In the genomic region with DNA sequence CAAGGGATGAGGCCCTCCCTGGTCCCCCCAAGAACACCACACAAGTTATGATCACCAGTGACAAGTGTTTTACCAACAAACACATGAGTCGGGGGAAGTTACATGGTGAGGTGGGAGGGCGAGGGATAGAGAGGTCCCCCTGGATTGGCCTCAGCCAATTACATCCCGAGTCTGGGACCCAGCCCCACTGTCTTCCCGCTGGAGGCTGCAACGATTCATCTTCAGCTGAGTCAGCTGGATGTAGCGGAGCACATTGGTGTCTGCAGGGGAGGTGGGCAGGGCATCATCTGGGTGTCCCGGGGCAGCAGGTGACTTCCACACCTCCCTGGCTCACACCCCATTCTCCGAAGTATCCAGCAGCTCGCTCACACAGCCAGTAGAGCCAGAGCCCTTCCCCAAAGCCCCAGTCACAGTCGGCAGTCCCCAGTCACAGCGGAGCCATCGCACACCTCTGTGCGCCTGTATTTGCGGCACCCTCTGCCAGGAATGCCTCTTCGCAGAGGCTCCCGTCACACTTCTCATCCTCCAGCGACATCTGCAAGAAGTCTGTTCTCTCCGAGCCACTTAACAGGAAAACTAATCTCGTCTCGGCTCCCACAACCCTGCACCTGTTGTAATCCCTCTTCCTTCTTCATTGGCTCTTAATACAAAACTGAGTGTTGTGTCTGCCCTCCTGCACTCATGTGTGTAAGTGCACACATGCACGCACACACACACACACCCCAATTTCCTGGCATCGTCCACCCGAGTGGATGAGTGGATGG, we compare ENCODE assay signal across 2 cellular contexts.
TF ChIP-seq lines count a peak whose summit lies in the region.

No MANE protein-coding gene starts in this region.

TF ChIP-seq in HEK293, 187 proteins besides CTCF, POLR2A, EP300 and RAD21 (continued from another document and continues in another):
- TF ChIP-seq, protein P1, sequence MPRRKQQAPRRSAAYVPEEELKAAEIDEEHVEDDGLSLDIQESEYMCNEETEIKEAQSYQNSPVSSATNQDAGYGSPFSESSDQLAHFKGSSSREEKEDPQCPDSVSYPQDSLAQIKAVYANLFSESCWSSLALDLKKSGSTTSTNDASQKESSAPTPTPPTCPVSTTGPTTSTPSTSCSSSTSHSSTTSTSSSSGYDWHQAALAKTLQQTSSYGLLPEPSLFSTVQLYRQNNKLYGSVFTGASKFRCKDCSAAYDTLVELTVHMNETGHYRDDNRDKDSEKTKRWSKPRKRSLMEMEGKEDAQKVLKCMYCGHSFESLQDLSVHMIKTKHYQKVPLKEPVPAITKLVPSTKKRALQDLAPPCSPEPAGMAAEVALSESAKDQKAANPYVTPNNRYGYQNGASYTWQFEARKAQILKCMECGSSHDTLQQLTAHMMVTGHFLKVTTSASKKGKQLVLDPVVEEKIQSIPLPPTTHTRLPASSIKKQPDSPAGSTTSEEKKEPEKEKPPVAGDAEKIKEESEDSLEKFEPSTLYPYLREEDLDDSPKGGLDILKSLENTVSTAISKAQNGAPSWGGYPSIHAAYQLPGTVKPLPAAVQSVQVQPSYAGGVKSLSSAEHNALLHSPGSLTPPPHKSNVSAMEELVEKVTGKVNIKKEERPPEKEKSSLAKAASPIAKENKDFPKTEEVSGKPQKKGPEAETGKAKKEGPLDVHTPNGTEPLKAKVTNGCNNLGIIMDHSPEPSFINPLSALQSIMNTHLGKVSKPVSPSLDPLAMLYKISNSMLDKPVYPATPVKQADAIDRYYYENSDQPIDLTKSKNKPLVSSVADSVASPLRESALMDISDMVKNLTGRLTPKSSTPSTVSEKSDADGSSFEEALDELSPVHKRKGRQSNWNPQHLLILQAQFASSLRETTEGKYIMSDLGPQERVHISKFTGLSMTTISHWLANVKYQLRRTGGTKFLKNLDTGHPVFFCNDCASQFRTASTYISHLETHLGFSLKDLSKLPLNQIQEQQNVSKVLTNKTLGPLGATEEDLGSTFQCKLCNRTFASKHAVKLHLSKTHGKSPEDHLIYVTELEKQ (tag by site-specific recombination; IDR thresholded peaks at IDR 0.05; ENCODE audit: borderline replicate concordance): no peak
- TF ChIP-seq ZNF239 (tag by site-specific recombination; IDR thresholded peaks at IDR 0.05) (no peak), ZNF155 (tag by site-specific recombination; IDR thresholded peaks at IDR 0.05) (no peak), ZNF600 (tag by site-specific recombination; IDR thresholded peaks at IDR 0.05) (0 out of 2 replicates have a peak, but pooled peaks have one; percentile 39), SCRT1 (tag by site-specific recombination; IDR thresholded peaks at IDR 0.05; ENCODE audit: borderline replicate concordance) (peak; percentile 42), SP3 (tag by site-specific recombination; IDR thresholded peaks at IDR 0.05) (no peak), ZNF791 (tag by site-specific recombination; IDR thresholded peaks at IDR 0.05) (no peak), ZFP41 (tag by site-specific recombination; IDR thresholded peaks at IDR 0.05; ENCODE audit: borderline replicate concordance) (no peak), ZNF624 (tag by site-specific recombination; IDR thresholded peaks at IDR 0.05) (no peak), ZFP3 (tag by site-specific recombination; IDR thresholded peaks at IDR 0.05; ENCODE audit: low read depth) (no peak)
- TF ChIP-seq, protein P2, sequence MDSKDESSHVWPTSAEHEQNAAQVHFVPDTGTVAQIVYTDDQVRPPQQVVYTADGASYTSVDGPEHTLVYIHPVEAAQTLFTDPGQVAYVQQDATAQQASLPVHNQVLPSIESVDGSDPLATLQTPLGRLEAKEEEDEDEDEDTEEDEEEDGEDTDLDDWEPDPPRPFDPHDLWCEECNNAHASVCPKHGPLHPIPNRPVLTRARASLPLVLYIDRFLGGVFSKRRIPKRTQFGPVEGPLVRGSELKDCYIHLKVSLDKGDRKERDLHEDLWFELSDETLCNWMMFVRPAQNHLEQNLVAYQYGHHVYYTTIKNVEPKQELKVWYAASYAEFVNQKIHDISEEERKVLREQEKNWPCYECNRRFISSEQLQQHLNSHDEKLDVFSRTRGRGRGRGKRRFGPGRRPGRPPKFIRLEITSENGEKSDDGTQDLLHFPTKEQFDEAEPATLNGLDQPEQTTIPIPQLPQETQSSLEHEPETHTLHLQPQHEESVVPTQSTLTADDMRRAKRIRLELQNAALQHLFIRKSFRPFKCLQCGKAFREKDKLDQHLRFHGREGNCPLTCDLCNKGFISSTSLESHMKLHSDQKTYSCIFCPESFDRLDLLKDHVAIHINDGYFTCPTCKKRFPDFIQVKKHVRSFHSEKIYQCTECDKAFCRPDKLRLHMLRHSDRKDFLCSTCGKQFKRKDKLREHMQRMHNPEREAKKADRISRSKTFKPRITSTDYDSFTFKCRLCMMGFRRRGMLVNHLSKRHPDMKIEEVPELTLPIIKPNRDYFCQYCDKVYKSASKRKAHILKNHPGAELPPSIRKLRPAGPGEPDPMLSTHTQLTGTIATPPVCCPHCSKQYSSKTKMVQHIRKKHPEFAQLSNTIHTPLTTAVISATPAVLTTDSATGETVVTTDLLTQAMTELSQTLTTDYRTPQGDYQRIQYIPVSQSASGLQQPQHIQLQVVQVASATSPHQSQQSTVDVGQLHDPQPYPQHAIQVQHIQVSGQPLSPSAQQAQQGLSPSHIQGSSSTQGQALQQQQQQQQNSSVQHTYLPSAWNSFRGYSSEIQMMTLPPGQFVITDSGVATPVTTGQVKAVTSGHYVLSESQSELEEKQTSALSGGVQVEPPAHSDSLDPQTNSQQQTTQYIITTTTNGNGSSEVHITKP (tag by site-specific recombination; IDR thresholded peaks at IDR 0.05): no peak
- TF ChIP-seq, protein P3, sequence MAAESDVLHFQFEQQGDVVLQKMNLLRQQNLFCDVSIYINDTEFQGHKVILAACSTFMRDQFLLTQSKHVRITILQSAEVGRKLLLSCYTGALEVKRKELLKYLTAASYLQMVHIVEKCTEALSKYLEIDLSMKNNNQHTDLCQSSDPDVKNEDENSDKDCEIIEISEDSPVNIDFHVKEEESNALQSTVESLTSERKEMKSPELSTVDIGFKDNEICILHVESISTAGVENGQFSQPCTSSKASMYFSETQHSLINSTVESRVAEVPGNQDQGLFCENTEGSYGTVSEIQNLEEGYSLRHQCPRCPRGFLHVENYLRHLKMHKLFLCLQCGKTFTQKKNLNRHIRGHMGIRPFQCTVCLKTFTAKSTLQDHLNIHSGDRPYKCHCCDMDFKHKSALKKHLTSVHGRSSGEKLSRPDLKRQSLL (tag by site-specific recombination; IDR thresholded peaks at IDR 0.05): no peak

TF ChIP-seq in WTC11, 78 proteins besides CTCF, POLR2A, EP300 and RAD21 (continued from another document):
- TF ChIP-seq SMAD4 (CRISPR knock-in tag; IDR thresholded peaks at IDR 0.05): no peak
- TF ChIP-seq HMGA2 (CRISPR knock-in tag; IDR thresholded peaks at IDR 0.05): no peak
- TF ChIP-seq, protein P4, sequence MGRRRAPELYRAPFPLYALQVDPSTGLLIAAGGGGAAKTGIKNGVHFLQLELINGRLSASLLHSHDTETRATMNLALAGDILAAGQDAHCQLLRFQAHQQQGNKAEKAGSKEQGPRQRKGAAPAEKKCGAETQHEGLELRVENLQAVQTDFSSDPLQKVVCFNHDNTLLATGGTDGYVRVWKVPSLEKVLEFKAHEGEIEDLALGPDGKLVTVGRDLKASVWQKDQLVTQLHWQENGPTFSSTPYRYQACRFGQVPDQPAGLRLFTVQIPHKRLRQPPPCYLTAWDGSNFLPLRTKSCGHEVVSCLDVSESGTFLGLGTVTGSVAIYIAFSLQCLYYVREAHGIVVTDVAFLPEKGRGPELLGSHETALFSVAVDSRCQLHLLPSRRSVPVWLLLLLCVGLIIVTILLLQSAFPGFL (CRISPR knock-in tag; IDR thresholded peaks at IDR 0.05; ENCODE audit: borderline replicate concordance): no peak
- TF ChIP-seq, protein P5, sequence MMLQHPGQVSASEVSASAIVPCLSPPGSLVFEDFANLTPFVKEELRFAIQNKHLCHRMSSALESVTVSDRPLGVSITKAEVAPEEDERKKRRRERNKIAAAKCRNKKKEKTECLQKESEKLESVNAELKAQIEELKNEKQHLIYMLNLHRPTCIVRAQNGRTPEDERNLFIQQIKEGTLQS (CRISPR knock-in tag; conservative IDR thresholded peaks at IDR 0.05): no peak
- TF ChIP-seq ZNF138 (CRISPR knock-in tag; conservative IDR thresholded peaks at IDR 0.05): no peak
- TF ChIP-seq, protein P6, sequence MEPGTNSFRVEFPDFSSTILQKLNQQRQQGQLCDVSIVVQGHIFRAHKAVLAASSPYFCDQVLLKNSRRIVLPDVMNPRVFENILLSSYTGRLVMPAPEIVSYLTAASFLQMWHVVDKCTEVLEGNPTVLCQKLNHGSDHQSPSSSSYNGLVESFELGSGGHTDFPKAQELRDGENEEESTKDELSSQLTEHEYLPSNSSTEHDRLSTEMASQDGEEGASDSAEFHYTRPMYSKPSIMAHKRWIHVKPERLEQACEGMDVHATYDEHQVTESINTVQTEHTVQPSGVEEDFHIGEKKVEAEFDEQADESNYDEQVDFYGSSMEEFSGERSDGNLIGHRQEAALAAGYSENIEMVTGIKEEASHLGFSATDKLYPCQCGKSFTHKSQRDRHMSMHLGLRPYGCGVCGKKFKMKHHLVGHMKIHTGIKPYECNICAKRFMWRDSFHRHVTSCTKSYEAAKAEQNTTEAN (CRISPR knock-in tag; IDR thresholded peaks at IDR 0.05): no peak
- no peak for TF ChIP-seq TEAD1 (CRISPR knock-in tag; IDR thresholded peaks at IDR 0.05)
- TF ChIP-seq TCF7 (CRISPR knock-in tag; IDR thresholded peaks at IDR 0.05; ENCODE audit: low read depth): no peak
- no peak for TF ChIP-seq ETV6 (CRISPR knock-in tag; IDR thresholded peaks at IDR 0.05)
- TF ChIP-seq, protein P7, sequence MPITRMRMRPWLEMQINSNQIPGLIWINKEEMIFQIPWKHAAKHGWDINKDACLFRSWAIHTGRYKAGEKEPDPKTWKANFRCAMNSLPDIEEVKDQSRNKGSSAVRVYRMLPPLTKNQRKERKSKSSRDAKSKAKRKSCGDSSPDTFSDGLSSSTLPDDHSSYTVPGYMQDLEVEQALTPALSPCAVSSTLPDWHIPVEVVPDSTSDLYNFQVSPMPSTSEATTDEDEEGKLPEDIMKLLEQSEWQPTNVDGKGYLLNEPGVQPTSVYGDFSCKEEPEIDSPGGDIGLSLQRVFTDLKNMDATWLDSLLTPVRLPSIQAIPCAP (CRISPR knock-in tag; IDR thresholded peaks at IDR 0.05): no peak
- TF ChIP-seq, protein P8, sequence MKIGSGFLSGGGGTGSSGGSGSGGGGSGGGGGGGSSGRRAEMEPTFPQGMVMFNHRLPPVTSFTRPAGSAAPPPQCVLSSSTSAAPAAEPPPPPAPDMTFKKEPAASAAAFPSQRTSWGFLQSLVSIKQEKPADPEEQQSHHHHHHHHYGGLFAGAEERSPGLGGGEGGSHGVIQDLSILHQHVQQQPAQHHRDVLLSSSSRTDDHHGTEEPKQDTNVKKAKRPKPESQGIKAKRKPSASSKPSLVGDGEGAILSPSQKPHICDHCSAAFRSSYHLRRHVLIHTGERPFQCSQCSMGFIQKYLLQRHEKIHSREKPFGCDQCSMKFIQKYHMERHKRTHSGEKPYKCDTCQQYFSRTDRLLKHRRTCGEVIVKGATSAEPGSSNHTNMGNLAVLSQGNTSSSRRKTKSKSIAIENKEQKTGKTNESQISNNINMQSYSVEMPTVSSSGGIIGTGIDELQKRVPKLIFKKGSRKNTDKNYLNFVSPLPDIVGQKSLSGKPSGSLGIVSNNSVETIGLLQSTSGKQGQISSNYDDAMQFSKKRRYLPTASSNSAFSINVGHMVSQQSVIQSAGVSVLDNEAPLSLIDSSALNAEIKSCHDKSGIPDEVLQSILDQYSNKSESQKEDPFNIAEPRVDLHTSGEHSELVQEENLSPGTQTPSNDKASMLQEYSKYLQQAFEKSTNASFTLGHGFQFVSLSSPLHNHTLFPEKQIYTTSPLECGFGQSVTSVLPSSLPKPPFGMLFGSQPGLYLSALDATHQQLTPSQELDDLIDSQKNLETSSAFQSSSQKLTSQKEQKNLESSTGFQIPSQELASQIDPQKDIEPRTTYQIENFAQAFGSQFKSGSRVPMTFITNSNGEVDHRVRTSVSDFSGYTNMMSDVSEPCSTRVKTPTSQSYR (CRISPR knock-in tag; IDR thresholded peaks at IDR 0.05): no peak
- no peak for TF ChIP-seq ZNF219 (CRISPR knock-in tag; IDR thresholded peaks at IDR 0.05; ENCODE audit: borderline replicate concordance)
- no peak for TF ChIP-seq FOXJ3 (CRISPR knock-in tag; IDR thresholded peaks at IDR 0.05; ENCODE audit: borderline replicate concordance)
- TF ChIP-seq, protein P9, sequence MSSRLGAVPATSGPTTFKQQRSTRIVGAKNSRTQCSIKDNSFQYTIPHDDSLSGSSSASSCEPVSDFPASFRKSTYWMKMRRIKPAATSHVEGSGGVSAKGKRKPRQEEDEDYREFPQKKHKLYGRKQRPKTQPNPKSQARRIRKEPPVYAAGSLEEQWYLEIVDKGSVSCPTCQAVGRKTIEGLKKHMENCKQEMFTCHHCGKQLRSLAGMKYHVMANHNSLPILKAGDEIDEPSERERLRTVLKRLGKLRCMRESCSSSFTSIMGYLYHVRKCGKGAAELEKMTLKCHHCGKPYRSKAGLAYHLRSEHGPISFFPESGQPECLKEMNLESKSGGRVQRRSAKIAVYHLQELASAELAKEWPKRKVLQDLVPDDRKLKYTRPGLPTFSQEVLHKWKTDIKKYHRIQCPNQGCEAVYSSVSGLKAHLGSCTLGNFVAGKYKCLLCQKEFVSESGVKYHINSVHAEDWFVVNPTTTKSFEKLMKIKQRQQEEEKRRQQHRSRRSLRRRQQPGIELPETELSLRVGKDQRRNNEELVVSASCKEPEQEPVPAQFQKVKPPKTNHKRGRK (CRISPR knock-in tag; IDR thresholded peaks at IDR 0.05; ENCODE audit: borderline replicate concordance): no peak
